In genomic region chr5:65194871-65195270, GRCh38 we compare ENCODE assay signal across 22 cellular contexts.
"Had no signal": no experiment of that assay in that cellular context is flagged by ENCODE, and none has a peak within 500 bp of the region (broad histone marks: within the 10 kb centered on the region; RNA-seq: fewer than 3 reads in every experiment).

No MANE protein-coding gene starts in this region.

- H3K4me1 Mint-ChIP-seq: immature natural killer cell; memory B cell; stimulated activated naive B cell treated with anti-CD40 and anti-IgM and Interleukin-4, amounts not matched to agents 10 μg/mL and 1 μg/mL and 100 μg/mL, for 72 hours had no signal

- H3K9me3 ChIP-seq: colonic mucosa, gastroesophageal sphincter, left ventricle myocardium inferior, lower lobe of right lung, neutrophil, thoracic aorta, transverse colon had no signal

- H3K4me3 ChIP-seq: colonic mucosa, gastroesophageal sphincter, left ventricle myocardium inferior, lower lobe of right lung, skin epidermis, thoracic aorta, transverse colon had no signal

- H3K36me3 ChIP-seq: colonic mucosa, gastroesophageal sphincter, left ventricle myocardium inferior, lower lobe of right lung, neutrophil, thoracic aorta, transverse colon had no signal

- H3K27me3 ChIP-seq: colonic mucosa, gastroesophageal sphincter, neutrophil, transverse colon had no signal

- H3K4me3 Mint-ChIP-seq: immature natural killer cell; memory B cell; naive thymus-derived CD4-positive, alpha-beta T cell; stimulated activated naive B cell treated with anti-CD40 and anti-IgM and Interleukin-4, amounts not matched to agents 10 μg/mL and 1 μg/mL and 100 μg/mL, for 72 hours; stimulated activated naive CD8-positive, alpha-beta T cell treated with anti-CD3 and anti-CD28 coated beads, Interleukin-15, amount 100 ng/mL, for 72 hours had no signal

- H3K4me1 ChIP-seq: colonic mucosa, left ventricle myocardium inferior, lower lobe of right lung, transverse colon had no signal

- H3K36me3 Mint-ChIP-seq: immature natural killer cell; stimulated activated naive B cell treated with anti-CD40 and anti-IgM and Interleukin-4, amounts not matched to agents 10 μg/mL and 1 μg/mL and 100 μg/mL, for 72 hours had no signal

- DNase-seq: colonic mucosa; dermis blood vessel endothelial cell; erythroblast; glutamatergic neuron; immature natural killer cell; kidney; left cardiac atrium; left ventricle myocardium inferior; lower lobe of right lung; naive thymus-derived CD4-positive, alpha-beta T cell; posterior cingulate gyrus; stimulated activated CD4-positive, alpha-beta T cell treated with anti-CD3 and anti-CD28 coated beads, Interleukin-2, amount 100 ng/mL, for 24 hours; stimulated activated CD4-positive, alpha-beta T cell treated with anti-CD3 and anti-CD28 coated beads, Interleukin-4, amount 100 ng/mL, for 4 hours; stimulated activated naive B cell treated with anti-CD40 and anti-IgM and Interleukin-4, amounts not matched to agents 10 μg/mL and 1 μg/mL and 100 μg/mL, for 72 hours; stimulated activated naive CD8-positive, alpha-beta T cell treated with anti-CD3 and anti-CD28 coated beads, Interleukin-15, amount 100 ng/mL, for 72 hours; transverse colon had no signal

- H3K27me3 Mint-ChIP-seq: memory B cell; stimulated activated naive B cell treated with anti-CD40 and anti-IgM and Interleukin-4, amounts not matched to agents 10 μg/mL and 1 μg/mL and 100 μg/mL, for 72 hours; stimulated activated naive CD8-positive, alpha-beta T cell treated with anti-CD3 and anti-CD28 coated beads, Interleukin-15, amount 100 ng/mL, for 72 hours had no signal

- H3K9me3 Mint-ChIP-seq: immature natural killer cell; memory B cell; naive thymus-derived CD4-positive, alpha-beta T cell; stimulated activated naive B cell treated with anti-CD40 and anti-IgM and Interleukin-4, amounts not matched to agents 10 μg/mL and 1 μg/mL and 100 μg/mL, for 72 hours; stimulated activated naive CD8-positive, alpha-beta T cell treated with anti-CD3 and anti-CD28 coated beads, Interleukin-15, amount 100 ng/mL, for 72 hours had no signal

- H3K27ac ChIP-seq: colonic mucosa, gastroesophageal sphincter, left ventricle myocardium inferior, lower lobe of right lung, neutrophil, skin epidermis, thoracic aorta, transverse colon had no signal

- ATAC-seq: gastroesophageal sphincter; left cardiac atrium; lower lobe of right lung; naive thymus-derived CD4-positive, alpha-beta T cell; sciatic nerve; stimulated activated naive B cell treated with anti-CD40 and anti-IgM and Interleukin-4, amounts not matched to agents 10 μg/mL and 1 μg/mL and 100 μg/mL, for 72 hours; stimulated activated naive CD8-positive, alpha-beta T cell treated with anti-CD3 and anti-CD28 coated beads, Interleukin-15, amount 100 ng/mL, for 72 hours had no signal

- H3K27ac Mint-ChIP-seq: immature natural killer cell; memory B cell; naive thymus-derived CD4-positive, alpha-beta T cell; stimulated activated naive B cell treated with anti-CD40 and anti-IgM and Interleukin-4, amounts not matched to agents 10 μg/mL and 1 μg/mL and 100 μg/mL, for 72 hours; stimulated activated naive CD8-positive, alpha-beta T cell treated with anti-CD3 and anti-CD28 coated beads, Interleukin-15, amount 100 ng/mL, for 72 hours had no signal
